In the genomic region with DNA sequence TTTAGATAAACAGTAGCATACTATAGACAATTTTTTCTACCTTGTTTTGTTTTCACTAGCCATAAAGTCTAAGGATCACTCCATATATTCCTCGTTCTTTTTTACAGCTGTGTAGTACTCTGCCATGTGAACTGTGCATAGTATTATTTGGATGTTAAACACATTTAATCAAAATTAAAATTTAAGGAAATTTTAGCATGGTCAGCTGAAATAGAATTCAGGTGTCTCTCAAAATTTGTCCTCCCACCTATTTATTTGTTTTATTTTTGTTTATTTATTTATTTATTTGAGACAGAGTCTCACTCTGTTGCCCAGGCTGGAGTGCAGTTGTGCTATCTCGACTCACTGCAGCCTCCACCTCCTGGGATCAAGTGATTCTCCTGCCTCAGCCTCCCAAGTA, we compare ENCODE assay signal across 24 cellular contexts.
"Had no signal": no experiment of that assay in that cellular context is flagged by ENCODE, and none has a peak within 500 bp of the region (broad histone marks: within the 10 kb centered on the region; RNA-seq: fewer than 3 reads in every experiment).

No MANE protein-coding gene starts in this region.

- H3K27me3 Mint-ChIP-seq: activated CD4-positive, alpha-beta memory T cell treated with anti-CD3 and anti-CD28 coated beads for 36 hours had no signal

- H3K27me3 ChIP-seq: ascending aorta, body of pancreas, Peyer's patch, SJCRH30 had no signal

- H3K9me3 ChIP-seq: ascending aorta, body of pancreas, Peyer's patch, SJCRH30, SK-N-SH had no signal

- H3K4me3 ChIP-seq: ascending aorta, body of pancreas, Peyer's patch, SJCRH30 had no signal

- H3K27ac ChIP-seq: ascending aorta, body of pancreas, Peyer's patch, RWPE1, SJCRH30 had no signal

- H3K9ac ChIP-seq: SK-N-SH had no signal

- H3K4me2 ChIP-seq: SK-N-SH had no signal

- H3K4me1 ChIP-seq: SJCRH30 had no signal

- H3K36me3 ChIP-seq: ascending aorta, Peyer's patch, SJCRH30 had no signal

- DNase-seq: activated B cell treated with CpG ODN at 0.5 μM for 24 hours; activated CD4-positive, alpha-beta memory T cell treated with anti-CD3 and anti-CD28 coated beads for 36 hours; activated CD4-positive, alpha-beta T cell treated with anti-CD3 and anti-CD28 coated beads for 1 hour; activated CD4-positive, alpha-beta T cell treated with anti-CD3 and anti-CD28 coated beads, Interleukin-2, amount 10 ng/mL, durations not matched to agents 24 days and 14 days; activated gamma-delta T cell treated with Interleukin-2 at 50 U/mL for 16 hours; activated naive CD4-positive, alpha-beta T cell treated with anti-CD3 and anti-CD28 coated beads, Interleukin-2, amount 50 U/mL, for 16 hours; activated T-cell treated with anti-CD3 and anti-CD28 coated beads for 4 hours; activated T-cell treated with anti-CD3 and anti-CD28 coated beads, Interleukin-2, amount 50 U/mL, for 48 hours; body of pancreas; Kasumi-1; NCI-H1105 treated with DMSO at 0.1 percent for 48 hours; NCI-H1436 treated with DMSO at 0.1 percent for 48 hours; NCI-H187; NCI-H2081; NCI-H446; NCI-H524; Peyer's patch; Right ventricle myocardium superior; SJCRH30; SK-N-SH; T1000 had no signal

- H3K36me3 Mint-ChIP-seq: activated CD4-positive, alpha-beta memory T cell treated with anti-CD3 and anti-CD28 coated beads for 36 hours had no signal

- H3K4me3 Mint-ChIP-seq: activated B cell treated with CpG ODN at 0.5 μM for 24 hours; activated CD4-positive, alpha-beta T cell treated with anti-CD3 and anti-CD28 coated beads, Interleukin-2, amount 10 ng/mL, durations not matched to agents 24 days and 14 days had no signal

- H3K27ac Mint-ChIP-seq: activated B cell treated with CpG ODN at 0.5 μM for 24 hours; activated CD4-positive, alpha-beta T cell treated with anti-CD3 and anti-CD28 coated beads, Interleukin-2, amount 10 ng/mL, durations not matched to agents 24 days and 14 days; activated T-helper 2 cell treated with anti-CD3 and anti-CD28 coated beads, Interferon-gamma antibody, Interleukin-2, Interleukin-4, amounts not matched to agents 10 μg/mL and 5 μg/mL and 100 μg/mL, durations not matched to agents 14 hours and 24 hours and 36 hours had no signal

- H3K9me3 Mint-ChIP-seq: activated B cell treated with CpG ODN at 0.5 μM for 24 hours; activated CD4-positive, alpha-beta memory T cell treated with anti-CD3 and anti-CD28 coated beads for 36 hours; activated CD4-positive, alpha-beta T cell treated with anti-CD3 and anti-CD28 coated beads, Interleukin-2, amount 10 ng/mL, durations not matched to agents 24 days and 14 days; activated T-helper 2 cell treated with anti-CD3 and anti-CD28 coated beads, Interferon-gamma antibody, Interleukin-2, Interleukin-4, amounts not matched to agents 10 μg/mL and 5 μg/mL and 100 μg/mL, durations not matched to agents 14 hours and 24 hours and 36 hours had no signal

- ATAC-seq: body of pancreas had no signal
